Comparison of ENCODE assay signal across 18 cellular contexts in the genomic region with DNA sequence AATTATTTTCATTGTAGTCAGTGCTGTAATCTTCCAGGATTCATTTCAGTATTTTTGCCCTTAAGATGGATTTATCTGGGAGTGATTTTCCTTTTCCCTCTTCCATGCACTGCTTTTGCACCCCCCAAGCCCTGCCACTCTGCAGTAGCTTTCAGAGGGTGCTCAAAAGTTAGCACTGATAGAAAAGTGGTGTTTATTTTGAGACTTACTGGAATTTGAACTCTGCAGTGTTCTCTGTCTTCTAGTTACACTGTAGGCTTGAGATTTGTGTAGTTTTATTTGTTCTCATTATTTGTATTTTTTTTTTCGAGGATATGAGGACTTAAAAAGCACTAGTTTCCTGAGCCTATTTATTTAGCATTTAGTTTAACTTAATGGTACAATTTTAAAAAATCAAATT.
DNase-seq lines count a peak whose midpoint lies in the region; ATAC-seq, FAIRE-seq and TF ChIP-seq lines count a peak whose summit lies in the region.
"Had no signal": no experiment of that assay in that cellular context is flagged by ENCODE, and none has a peak within 500 bp of the region (broad histone marks: within the 10 kb centered on the region; RNA-seq: fewer than 3 reads in every experiment).

No MANE protein-coding gene starts in this region.

- POLR2A ChIA-PET in naive thymus-derived CD8-positive, alpha-beta T cell (lab: Charles Lee), result no interaction called here

- H3K27me3 ChIP-seq in dorsolateral prefrontal cortex, result no peaks in the 10 kb centered on the region
- no peaks in the 10 kb centered on the region for H3K27me3 ChIP-seq in liver (ENCODE audit: control insufficient read depth in 4 of 4, insufficient read depth in 4 of 4, low read length in 3 of 4)
- H3K27me3 ChIP-seq in prostate gland (replicated peaks; ENCODE audit: insufficient read depth), result no peaks in the 10 kb centered on the region

- peaks cover 0 to 2% (median 0%) of the 10 kb centered on the region in 4 donors for H3K4me1 Mint-ChIP-seq in naive thymus-derived CD8-positive, alpha-beta T cell
- H3K4me1 Mint-ChIP-seq: GM23338 had no signal

- H3K27me3 Mint-ChIP-seq in naive thymus-derived CD8-positive, alpha-beta T cell, result no peaks in the 10 kb centered on the region

- no peak for TF ChIP-seq POLR2A in prostate gland (IDR thresholded peaks at IDR 0.05)

- H3K4me3 ChIP-seq in dorsolateral prefrontal cortex, result peak overlapping the region in 10 of 59 donors; percentile 4 to 42 (median 24)
- H3K4me3 ChIP-seq in liver (ENCODE audit: low read depth in 1 of 3, low read length in 3 of 3), result no peak overlapping the region
- H3K4me3 ChIP-seq in prostate gland, result no peak overlapping the region
- H3K4me3 ChIP-seq: GM12878, GM23338 had no signal

- WGBS in liver, result 44% methylated on average over 1 of the region's 1 CpG
- WGBS in prostate gland, result 78% methylated on average over 1 of the region's 1 CpG

- H3K9me3 ChIP-seq in liver (ENCODE audit: control insufficient read depth in 4 of 4, low read length in 3 of 4) (no peaks in the 10 kb centered on the region), prostate gland (no peaks in the 10 kb centered on the region)

- H3K27ac ChIP-seq in dorsolateral prefrontal cortex, result peak overlapping the region in 38 of 59 donors; percentile 1 to 80 (median 54)
- no peak overlapping the region for H3K27ac ChIP-seq in liver (ENCODE audit: low read depth in 1 of 2, low read length in 2 of 2)
- peak overlapping the region; percentile 46 for H3K27ac ChIP-seq in substantia nigra (ENCODE audit: low read depth, low read length, poor library complexity, severe bottlenecking)
- no peak overlapping the region for H3K27ac ChIP-seq in prostate gland
- H3K27ac ChIP-seq: 22Rv1, HL-60 had no signal

- no peak overlapping the region for H3K9ac ChIP-seq in liver (ENCODE audit: low read depth in 1 of 2, low read length in 2 of 2)

- FAIRE-seq in G401.6 (lab: Jason Lieb, UNC), result peak; percentile 23
- FAIRE-seq: D721Med had no signal

- no peak overlapping the region for H3K27ac Mint-ChIP-seq in naive thymus-derived CD8-positive, alpha-beta T cell
- H3K27ac Mint-ChIP-seq: CD14-positive monocyte; CD8-positive, alpha-beta T cell; GM23338 had no signal

- TF ChIP-seq CTCF in dorsolateral prefrontal cortex (IDR thresholded peaks at IDR 0.05 in 54 of 56, conservative IDR thresholded peaks at IDR 0.05 in 2 of 56; ENCODE audit: low read depth in 1 of 56, partially characterized antibody in 56 of 56), result no peak
- TF ChIP-seq CTCF in liver (IDR thresholded peaks at IDR 0.05; ENCODE audit: low read depth, low read length, missing input control), result no peak
- TF ChIP-seq CTCF in prostate gland (IDR thresholded peaks at IDR 0.05), result no peak

- intact Hi-C loops in dorsolateral prefrontal cortex (cut with DNase I), result no loop called here
- intact Hi-C loops in prostate gland (cut with DNase I), result no loop called here

- ATAC-seq in naive thymus-derived CD8-positive, alpha-beta T cell, result no peak
- ATAC-seq: CD8-positive, alpha-beta T cell; GM12878; GM23338 had no signal

- peaks cover 25 to 52% (median 52%) of the 10 kb centered on the region in 3 donors for H3K36me3 Mint-ChIP-seq in naive thymus-derived CD8-positive, alpha-beta T cell

- H3K9me3 Mint-ChIP-seq in naive thymus-derived CD8-positive, alpha-beta T cell, result peaks cover 0 to 17% (median 0%) of the 10 kb centered on the region in 9 donors
- H3K9me3 Mint-ChIP-seq: GM23338 had no signal

- no peak for DNase-seq in dorsolateral prefrontal cortex
- DNase-seq in substantia nigra (lab: John Stamatoyannopoulos, UW), result no peak
- DNase-seq in naive thymus-derived CD8-positive, alpha-beta T cell, result no peak
- no peak for DNase-seq in prostate gland (ENCODE audit: low spot score)
- DNase-seq in OCI-M1 (lab: John Stamatoyannopoulos, UW), result no peak
- DNase-seq: CD8-positive, alpha-beta T cell; COR-L47; DMS153; H7; IMR-90 had no signal

- no peak for TF ChIP-seq RAD21 in liver (IDR thresholded peaks at IDR 0.05)

- H3K4me1 ChIP-seq in liver (ENCODE audit: control insufficient read depth in 4 of 4, insufficient read depth in 4 of 4, low read length in 3 of 4) (peaks cover 2 to 17% (median 6%) of the 10 kb centered on the region in 4 donors), prostate gland (replicated peaks) (no peaks in the 10 kb centered on the region)

- H3K36me3 ChIP-seq in liver (ENCODE audit: control insufficient read depth in 4 of 4, insufficient read depth in 3 of 4, low read depth in 1 of 4, low read length in 3 of 4) (peaks cover 0 to 37% (median 21%) of the 10 kb centered on the region in 4 donors), prostate gland (no peaks in the 10 kb centered on the region)

- H3K4me3 Mint-ChIP-seq in naive thymus-derived CD8-positive, alpha-beta T cell, result no peak overlapping the region
- H3K4me3 Mint-ChIP-seq: CD14-positive monocyte; CD8-positive, alpha-beta T cell; GM23338 had no signal

TF ChIP-seq in liver, 16 proteins besides CTCF, POLR2A, EP300 and RAD21:
- TF ChIP-seq TAF1 (conservative IDR thresholded peaks at IDR 0.05) (no peak), SP1 (IDR thresholded peaks at IDR 0.05) (peak; percentile 24), GABPA (IDR thresholded peaks at IDR 0.05 in 1 of 2, conservative IDR thresholded peaks at IDR 0.05 in 1 of 2) (no peak), HNF4A (conservative IDR thresholded peaks at IDR 0.05) (peak; percentile 57 to 62)
TF ChIP-seq in liver: peak in this region for 2.

Comparison
In these comparisons a context has a peak if more than half of its experiments do, and no peak if none do; other contexts are left out.
1. H3K27ac ChIP-seq: peak in dorsolateral prefrontal cortex (38 of 59) and substantia nigra (single experiment); none in liver (0 of 2) and prostate gland (0 of 2).